ENCODE assay signal across 26 cellular contexts in genomic region chr3:119257111-119257510, GRCh38. TPM values are rescaled to one million over a fixed set of nuclear protein-coding genes. Genes with fewer than 3 reads are reported as not detected.
DNase-seq lines count a peak whose midpoint lies in the region; ATAC-seq and TF ChIP-seq lines count a peak whose summit lies in the region.
"Had no signal": no experiment of that assay in that cellular context is flagged by ENCODE, and none has a peak within 500 bp of the region (broad histone marks: within the 10 kb centered on the region; RNA-seq: fewer than 3 reads in every experiment).

No MANE protein-coding gene starts in this region.

- no peaks in the 10 kb centered on the region for H3K36me3 ChIP-seq in Caco-2 (ENCODE audit: control insufficient read depth, insufficient read depth, low read length)
- peaks cover 7% of the 10 kb centered on the region for H3K36me3 ChIP-seq in OCI-LY3 (replicated peaks; ENCODE audit: low read depth, low read length)
- no peaks in the 10 kb centered on the region for H3K36me3 ChIP-seq in iPS-20b (ENCODE audit: insufficient read depth, low read depth, low read length)
- no peaks in the 10 kb centered on the region for H3K36me3 ChIP-seq in tibial nerve
- H3K36me3 ChIP-seq: BLaER1, heart left ventricle, uterus had no signal

- CTCF ChIA-PET in Caco-2 (lab: Charles Lee): interaction anchor here (2.3 kb wide), 1 partner anchor 16 kb away, joined by 13 read pairs; the partner anchor contains the start of gene B4GALT4

- peak overlapping the region; percentile 48; the same call in 1 of the 2 replicates for H2AFZ ChIP-seq in OCI-LY3 (ENCODE audit: low read depth, low read length)

- peak overlapping the region; percentile 61 for H3K4me2 ChIP-seq in OCI-LY3 (ENCODE audit: low read length)

- TF ChIP-seq POLR2A in tibial nerve (IDR thresholded peaks at IDR 0.05): no peak

- peaks cover 7% of the 10 kb centered on the region for H3K36me3 Mint-ChIP-seq in Caco-2 (ENCODE audit: insufficient read depth, unreplicated experiment)
- H3K36me3 Mint-ChIP-seq: activated naive CD4-positive, alpha-beta T cell treated with anti-CD3 and anti-CD28 coated beads, Interleukin-2, amount 50 U/mL, for 72 hours had no signal

- H3K9ac ChIP-seq in OCI-LY3 (ENCODE audit: low read length) (peak overlapping the region; percentile 53), iPS-20b (ENCODE audit: low read depth, low read length) (peak overlapping the region; percentile 54; the same call in 1 of the 2 replicates)
- H3K9ac ChIP-seq: BLaER1 had no signal

- H3K27ac Mint-ChIP-seq in Caco-2 (ENCODE audit: unreplicated experiment): peak overlapping the region; percentile 97
- H3K27ac Mint-ChIP-seq: activated B cell treated with CpG ODN at 0.5 μM for 24 hours; activated naive CD4-positive, alpha-beta T cell treated with anti-CD3 and anti-CD28 coated beads, Interleukin-2, amount 50 U/mL, for 72 hours had no signal

- H3K27me3 ChIP-seq in Caco-2 (replicated peaks; ENCODE audit: control insufficient read depth, insufficient read depth, low read length) (no peaks in the 10 kb centered on the region), OCI-LY3 (ENCODE audit: low read depth, low read length) (no peaks in the 10 kb centered on the region), iPS-20b (ENCODE audit: insufficient read depth, low read length) (no peaks in the 10 kb centered on the region), tibial nerve (no peaks in the 10 kb centered on the region)
- H3K27me3 ChIP-seq: BLaER1, dorsolateral prefrontal cortex, heart left ventricle, uterus had no signal

- no peaks in the 10 kb centered on the region for H3K79me2 ChIP-seq in OCI-LY3 (ENCODE audit: low read length)

- no peak overlapping the region for H3K4me3 ChIP-seq in Caco-2 (ENCODE audit: low read depth, low read length)
- H3K4me3 ChIP-seq in OCI-LY3 (ENCODE audit: low read length): peak overlapping the region; percentile 60
- no peak overlapping the region for H3K4me3 ChIP-seq in iPS-20b (ENCODE audit: low read length)
- H3K4me3 ChIP-seq in skin epidermis: no peak overlapping the region
- H3K4me3 ChIP-seq in tibial nerve: no peak overlapping the region
- H3K4me3 ChIP-seq: BLaER1, dorsolateral prefrontal cortex, uterus had no signal

- H4K20me1 ChIP-seq in OCI-LY3 (ENCODE audit: insufficient read depth, low read length): no peaks in the 10 kb centered on the region
- H4K20me1 ChIP-seq: BLaER1 had no signal

- ATAC-seq in HG02981 (IDR thresholded peaks at IDR 0.05; ENCODE audit: unreplicated experiment): no peak
- ATAC-seq: activated naive CD4-positive, alpha-beta T cell treated with anti-CD3 and anti-CD28 coated beads, Interleukin-2, amount 50 U/mL, for 72 hours had no signal

- H3K4me1 Mint-ChIP-seq in Caco-2 (ENCODE audit: low read depth, unreplicated experiment): peaks cover 17% of the 10 kb centered on the region
- H3K4me1 Mint-ChIP-seq: neural crest cell had no signal

- POLR2A ChIA-PET in Caco-2 (lab: Charles Lee): interaction anchor here (2.3 kb wide), 1 partner anchor 17 kb away, joined by 23 read pairs; the partner anchor contains the start of gene B4GALT4

- no peak for DNase-seq in Caco-2
- DNase-seq in COLO668 (lab: John Stamatoyannopoulos, UW; ENCODE audit: unreplicated experiment): no peak
- DNase-seq in NCI-H1930 (lab: John Stamatoyannopoulos, UW): no peak
- DNase-seq in tibial nerve (ENCODE audit: low spot score in 2 of 2): no peak
- DNase-seq: ACHN; activated B cell treated with CpG ODN at 0.5 μM for 24 hours; activated CD4-positive, alpha-beta T cell treated with anti-CD3 and anti-CD28 coated beads, Interleukin-2, amount 50 U/mL, for 4 hours; central memory CD4-positive, alpha-beta T cell; dorsolateral prefrontal cortex; H7; heart left ventricle; NCI-H1092 treated with DMSO at 0.1 percent for 48 hours; NCI-H2029 treated with DMSO at 0.1 percent for 48 hours; NCI-H446; NCI-H82; SIG-M5; SW 1271; T1000; uterus had no signal

- no peaks in the 10 kb centered on the region for H3K27me3 Mint-ChIP-seq in Caco-2 (ENCODE audit: insufficient read depth, unreplicated experiment)
- H3K27me3 Mint-ChIP-seq: activated B cell treated with CpG ODN at 0.5 μM for 24 hours had no signal

- no TSS peak for BruUV-seq in Caco-2 (replicated peaks; lab: Mats Ljungman, UMichigan)

- H3K27ac ChIP-seq in OCI-LY3 (ENCODE audit: low read length) (peak overlapping the region; percentile 90), iPS-20b (ENCODE audit: low read length) (peak overlapping the region; percentile 68), skin epidermis (peak overlapping the region in 14 of 21 experiments; percentile 10 to 76 (median 56)), tibial nerve (no peak overlapping the region)
- H3K27ac ChIP-seq: BLaER1, uterus had no signal

- intact Hi-C loops in Caco-2 (cut with micrococcal nuclease; ENCODE audit: unreplicated experiment): loop anchor here (1.0 kb wide), 2 partner anchors 17 to 46 kb away; partner anchors contain the start of gene B4GALT4

- H3K9me3 ChIP-seq in Caco-2: peaks cover 4% of the 10 kb centered on the region; the same call in 1 of the 2 replicates
- no peaks in the 10 kb centered on the region for H3K9me3 ChIP-seq in OCI-LY3 (ENCODE audit: insufficient read depth, low read length)
- H3K9me3 ChIP-seq in iPS-20b (ENCODE audit: insufficient read depth, low read depth, low read length): no peaks in the 10 kb centered on the region
- H3K9me3 ChIP-seq in tibial nerve: no peaks in the 10 kb centered on the region
- H3K9me3 ChIP-seq: heart left ventricle, uterus had no signal

- 85 to 95% methylated on average over 2 of the region's 2 CpGs for WGBS in tibial nerve, 2 donors

- H3K4me1 ChIP-seq in Caco-2: peaks cover 24% of the 10 kb centered on the region
- H3K4me1 ChIP-seq in OCI-LY3 (ENCODE audit: low read length): peaks cover 53% of the 10 kb centered on the region
- H3K4me1 ChIP-seq in iPS-20b (ENCODE audit: insufficient read depth, low read length): peaks cover 42% of the 10 kb centered on the region; the same call in 1 of the 2 replicates
- peaks cover 0 to 12% (median 2%) of the 10 kb centered on the region in 4 donors for H3K4me1 ChIP-seq in tibial nerve
- H3K4me1 ChIP-seq: uterus had no signal

- TF ChIP-seq CTCF in Caco-2 (IDR thresholded peaks at IDR 0.05; ENCODE audit: insufficient read depth in 1 of 2, low read depth in 1 of 2, low read length in 1 of 2, severe bottlenecking in 1 of 2, unreplicated experiment in 1 of 2) (no peak), OCI-LY3 (IDR thresholded peaks at IDR 0.05; ENCODE audit: low read depth, low read length) (no peak), tibial nerve (IDR thresholded peaks at IDR 0.05) (no peak)

- H3K4me3 Mint-ChIP-seq in Caco-2 (ENCODE audit: unreplicated experiment): peak overlapping the region; percentile 76
- H3K4me3 Mint-ChIP-seq: neural crest cell had no signal

- no peak for TF ChIP-seq EP300 in tibial nerve (IDR thresholded peaks at IDR 0.05)

- H3K9me3 Mint-ChIP-seq in Caco-2 (ENCODE audit: unreplicated experiment): no peaks in the 10 kb centered on the region
- H3K9me3 Mint-ChIP-seq: activated naive CD4-positive, alpha-beta T cell treated with anti-CD3 and anti-CD28 coated beads, Interleukin-2, amount 50 U/mL, for 72 hours; neural crest cell had no signal

RNA-seq across cellular contexts. Expression of gene B4GALT4, which starts 16.4 kb away (rescaled TPM):
- total RNA-seq in Caco-2 (2022): 56.9 and 59.7 TPM in 2 replicates
- total RNA-seq in tibial nerve: 10 to 100 TPM; 16.2 to 27.3 (median 21.2) TPM

RNA-seq across cellular contexts. Expression of gene ARHGAP31, which starts 37.1 kb away (rescaled TPM):
- total RNA-seq in Caco-2 (2022) (0.25 and 0.49 TPM in 2 replicates), tibial nerve (10 to 100 TPM; 40.5 to 46.5 (median 44.4) TPM)

Comparison
In these comparisons a context has a peak if more than half of its experiments do, and no peak if none do; other contexts are left out.
1. H3K27ac ChIP-seq: peak in OCI-LY3 (single experiment), iPS-20b (single experiment) and skin epidermis (14 of 21); none in tibial nerve (0 of 4).
2. RNA of gene ARHGAP31, which starts 37.1 kb away (total RNA-seq): 40.5 to 46.5 TPM in tibial nerve; 0.25 to 0.49 TPM in Caco-2; every median in the first group is over 10 times any median in the second.